In the genomic region with DNA sequence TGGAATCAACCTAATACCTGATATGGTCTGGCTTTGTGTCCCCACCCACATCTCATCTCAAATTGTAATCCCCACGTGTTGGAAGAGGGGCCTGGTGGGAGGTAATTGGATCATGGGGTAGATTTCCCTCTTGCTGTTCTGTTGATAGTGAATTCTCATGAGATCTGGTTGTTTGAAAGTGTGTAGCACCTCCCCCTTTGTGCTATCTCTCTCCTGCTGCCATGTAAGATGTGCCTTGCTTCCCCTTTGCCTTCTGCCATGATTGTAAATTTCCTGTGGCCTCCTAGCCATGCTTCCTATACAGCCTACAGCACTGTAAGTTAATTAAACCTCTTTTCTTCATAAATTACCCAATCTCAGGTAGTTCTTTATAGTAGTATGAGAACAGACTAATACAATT, we compare ENCODE assay signal across 6 cellular contexts. TPM values are rescaled to one million over a fixed set of nuclear protein-coding genes. Genes with fewer than 3 reads are reported as not detected.
DNase-seq lines count a peak whose midpoint lies in the region; ATAC-seq and TF ChIP-seq lines count a peak whose summit lies in the region.
"Not testable (repeated sequence)": the region's sequence is repeated elsewhere in the genome, so short reads cannot be mapped to it uniquely, and the experiment has no call there.

No MANE protein-coding gene starts in this region.

- H2BK5ac ChIP-seq in mesendoderm (ENCODE audit: low read length): not testable (repeated sequence)

- H3K23ac ChIP-seq in mesendoderm (ENCODE audit: low read length): not testable (repeated sequence)

- not testable (repeated sequence) for H3K4me2 ChIP-seq in mesendoderm (ENCODE audit: low read length)

- not testable (repeated sequence) for H3K79me1 ChIP-seq in mesendoderm (ENCODE audit: low read length)

- H3K27ac Mint-ChIP-seq in endodermal cell: not testable (repeated sequence)

- intact Hi-C loops in Panc1 (cut with micrococcal nuclease; ENCODE audit: unreplicated experiment): not testable (repeated sequence)

- not testable (repeated sequence) for H3K4me3 ChIP-seq in Panc1 (ENCODE audit: low read depth in 2 of 2, low read length in 2 of 2); mesendoderm (ENCODE audit: low read length)
- H3K4me3 ChIP-seq in endodermal cell (ENCODE audit: low read length): peak overlapping the region; percentile 53

- H3K4ac ChIP-seq in mesendoderm (ENCODE audit: low read depth, low read length): not testable (repeated sequence)

- not testable (repeated sequence) for H3K9me3 ChIP-seq in Panc1 (ENCODE audit: control insufficient read depth, insufficient read depth, low read depth, low read length); endodermal cell (ENCODE audit: control insufficient read depth, low read length)

- H3K79me2 ChIP-seq in mesendoderm (ENCODE audit: control insufficient read depth, insufficient read depth, low read length): not testable (repeated sequence)

- H3K27ac ChIP-seq in Panc1 (ENCODE audit: low read length); endodermal cell (ENCODE audit: low read depth, low read length); mesendoderm (ENCODE audit: low read depth, low read length): not testable (repeated sequence)

- H3K36me3 ChIP-seq in Panc1 (ENCODE audit: control insufficient read depth, insufficient read depth, low read length); endodermal cell (ENCODE audit: control insufficient read depth, insufficient read depth, low read length); mesendoderm (ENCODE audit: control insufficient read depth, insufficient read depth, low read length): not testable (repeated sequence)

- H3K9me3 Mint-ChIP-seq in activated T-cell treated with anti-CD3 and anti-CD28 coated beads, Interleukin-2, amount 50 U/mL, for 4 hours; endodermal cell: not testable (repeated sequence)

- H3K4me1 Mint-ChIP-seq in activated T-cell treated with anti-CD3 and anti-CD28 coated beads, Interleukin-2, amount 50 U/mL, for 4 hours (ENCODE audit: low read depth); endodermal cell: not testable (repeated sequence)

- not testable (repeated sequence) for H3K4me3 Mint-ChIP-seq in activated T-cell treated with anti-CD3 and anti-CD28 coated beads, Interleukin-2, amount 50 U/mL, for 4 hours; endodermal cell

- not testable (repeated sequence) for H2BK15ac ChIP-seq in mesendoderm (replicated peaks; ENCODE audit: low read depth)

- not testable (repeated sequence) for H4K5ac ChIP-seq in mesendoderm (ENCODE audit: low read length)

- H3K18ac ChIP-seq in mesendoderm (ENCODE audit: low read length): not testable (repeated sequence)

- not testable (repeated sequence) for H4K8ac ChIP-seq in mesendoderm (ENCODE audit: low read depth, low read length)

- H3K56ac ChIP-seq in mesendoderm (ENCODE audit: low read length): not testable (repeated sequence)

- CTCF ChIA-PET in Panc1 (lab: Charles Lee): not testable (repeated sequence)

- not testable (repeated sequence) for H3K4me1 ChIP-seq in Panc1 (ENCODE audit: control insufficient read depth, insufficient read depth, low read length); endodermal cell (ENCODE audit: control insufficient read depth, insufficient read depth, low read length); mesendoderm (ENCODE audit: control insufficient read depth, low read depth, low read length)

- H2AK5ac ChIP-seq in mesendoderm (ENCODE audit: low read length): not testable (repeated sequence)

- H3K36me3 Mint-ChIP-seq in activated T-cell treated with anti-CD3 and anti-CD28 coated beads, Interleukin-2, amount 50 U/mL, for 4 hours (ENCODE audit: insufficient read depth); endodermal cell (ENCODE audit: low read depth): not testable (repeated sequence)

- not testable (repeated sequence) for BruUV-seq in Panc1 (replicated peaks; lab: Mats Ljungman, UMichigan)

- H3K27me3 ChIP-seq in Panc1 (ENCODE audit: control insufficient read depth, insufficient read depth, low read length); endodermal cell (ENCODE audit: control insufficient read depth, insufficient read depth, low read length, poor library complexity, severe bottlenecking); mesendoderm (ENCODE audit: insufficient read depth, low read length, poor library complexity): not testable (repeated sequence)

- peak; percentile 16 for DNase-seq in DMS 273 (lab: John Stamatoyannopoulos, UW; ENCODE audit: unreplicated experiment)
- DNase-seq in NCI-H82 (lab: John Stamatoyannopoulos, UW): peak; percentile 65
- DNase-seq in Panc1 (ENCODE audit: low read depth, low spot score); activated T-cell treated with anti-CD3 and anti-CD28 coated beads, Interleukin-2, amount 50 U/mL, for 4 hours; endodermal cell: not testable (repeated sequence)
- DNase-seq in mesendoderm: peak; percentile 31

- not testable (repeated sequence) for H2BK120ac ChIP-seq in mesendoderm (ENCODE audit: low read depth, low read length)

- POLR2A ChIA-PET in Panc1 (lab: Charles Lee): not testable (repeated sequence)

- ATAC-seq in Panc1: 0 out of 2 replicates have a peak, but pooled peaks have one; percentile 17
- ATAC-seq in activated T-cell treated with anti-CD3 and anti-CD28 coated beads, Interleukin-2, amount 50 U/mL, for 4 hours: peak; percentile 59 to 65

- not testable (repeated sequence) for H3K9ac ChIP-seq in endodermal cell (ENCODE audit: extremely low read depth, low read length, poor library complexity, severe bottlenecking); mesendoderm (ENCODE audit: low read length)

- in situ Hi-C loops in Panc1 (cut with HindIII; ENCODE audit: low pct_unique_long_range_greater_than_20kb, low sequenced_read_pairs): not testable (repeated sequence)

- not testable (repeated sequence) for H3K27me3 Mint-ChIP-seq in activated T-cell treated with anti-CD3 and anti-CD28 coated beads, Interleukin-2, amount 50 U/mL, for 4 hours (ENCODE audit: low read depth); endodermal cell (ENCODE audit: insufficient read depth)

- WGBS in endodermal cell (ENCODE audit: insufficient coverage in 1 of 2, insufficient read length in 1 of 2), 2 experiments: no CpG with 5 or more reads among the region's 1 CpG
- no CpG with 5 or more reads among the region's 1 CpG for WGBS in mesendoderm (ENCODE audit: extremely low coverage, insufficient coverage, low lambda C conversion rate)

- not testable (repeated sequence) for TF ChIP-seq CTCF in Panc1 (IDR thresholded peaks at IDR 0.05); endodermal cell (conservative IDR thresholded peaks at IDR 0.05)

RNA-seq across cellular contexts. Expression of a gene that starts 10.3 kb away (rescaled TPM):
- total RNA-seq in Panc1 (2021; ENCODE audit: unreplicated experiment): 247 TPM
- 142 TPM for polyA plus RNA-seq in Panc1 (2012; ENCODE audit: insufficient read length)
- 100 to 1,000 TPM; 466 to 484 (median 470) TPM for total RNA-seq in activated T-cell treated with anti-CD3 and anti-CD28 coated beads, Interleukin-2, amount 50 U/mL, for 4 hours
- 100 to 1,000 TPM; 314 to 323 TPM for total RNA-seq in endodermal cell
- 259 TPM for polyA plus RNA-seq in endodermal cell (2013, experiment 1 of 2)
- polyA plus RNA-seq in endodermal cell (2013, experiment 2 of 2): 257 TPM
- polyA plus RNA-seq in mesendoderm (2013, experiment 1 of 2): 242 TPM
- polyA plus RNA-seq in mesendoderm (2013, experiment 2 of 2): 238 TPM
